ENCODE assay signal across 1 cellular context in genomic region chr1:1246230-1246600, GRCh38.
TF ChIP-seq lines count a peak whose summit lies in the region.

No MANE protein-coding gene starts in this region.

TF ChIP-seq in K562, 482 proteins besides CTCF, POLR2A, EP300 and RAD21:
- TF ChIP-seq ZBTB33 (CRISPR knock-in tag; IDR thresholded peaks at IDR 0.05), result peak; percentile 71
- TF ChIP-seq CHD2 (IDR thresholded peaks at IDR 0.05; ENCODE audit: low read depth, low read length), result no peak
- no peak for TF ChIP-seq ZNF75A (CRISPR knock-in tag; IDR thresholded peaks at IDR 0.05)
- TF ChIP-seq ZBTB7A (IDR thresholded peaks at IDR 0.05; ENCODE audit: borderline replicate concordance, control insufficient read depth, low read depth, low read length), result 0 out of 2 replicates have a peak, but pooled peaks have one; percentile 6
- no peak for TF ChIP-seq CCNT2 (IDR thresholded peaks at IDR 0.05; ENCODE audit: borderline replicate concordance, extremely low read depth, insufficient read length, low read depth, low read length)
TF ChIP-seq in K562: peak in this region for 2.
